11 cellular contexts compared by ENCODE assay signal in the genomic region with DNA sequence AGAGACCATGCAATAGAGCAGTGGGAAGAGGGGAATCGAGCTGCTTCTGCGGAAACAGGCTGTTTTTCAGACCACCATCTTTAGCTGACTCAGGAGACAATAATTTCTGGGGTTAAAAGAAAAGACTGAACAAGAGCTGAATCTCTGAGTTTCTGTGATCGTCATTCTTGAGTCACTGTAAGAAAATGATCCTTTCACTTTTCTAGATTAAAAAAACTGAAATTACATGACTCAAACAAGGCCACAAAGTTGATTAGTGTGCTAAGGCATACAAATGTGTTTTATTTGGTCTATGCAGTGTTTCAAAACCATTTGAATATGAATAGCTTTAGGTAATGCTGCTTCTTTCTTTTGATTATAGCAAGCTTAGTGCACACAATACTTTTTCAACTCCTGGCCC.
DNase-seq lines count a peak whose midpoint lies in the region; FAIRE-seq and TF ChIP-seq lines count a peak whose summit lies in the region.
"Had no signal": no experiment of that assay in that cellular context is flagged by ENCODE, and none has a peak within 500 bp of the region (broad histone marks: within the 10 kb centered on the region; RNA-seq: fewer than 3 reads in every experiment).

No MANE protein-coding gene starts in this region.

- peak; percentile 78 for FAIRE-seq in RCC 7860 (lab: Jason Lieb, UNC)

- H3K9me3 Mint-ChIP-seq in chondrocyte (ENCODE audit: low read depth) (peaks cover 15% of the 10 kb centered on the region), immature natural killer cell (peaks cover 0 to 6% (median 0%) of the 10 kb centered on the region in 6 donors)

- H3K27ac Mint-ChIP-seq in chondrocyte (ENCODE audit: unreplicated experiment) (peak overlapping the region; percentile 72), immature natural killer cell (no peak overlapping the region)
- H3K27ac Mint-ChIP-seq: memory B cell had no signal

- TF ChIP-seq CTCF in chondrocyte (IDR thresholded peaks at IDR 0.05), result no peak

- no peaks in the 10 kb centered on the region for H3K36me3 Mint-ChIP-seq in chondrocyte (ENCODE audit: low read depth)
- peaks cover 0 to 4% (median 0%) of the 10 kb centered on the region in 3 donors for H3K36me3 Mint-ChIP-seq in immature natural killer cell
- H3K36me3 Mint-ChIP-seq: memory B cell had no signal

- DNase-seq in GM04504 (ENCODE audit: low read depth) (peak; percentile 14), RCC 7860 (ENCODE audit: low spot score) (peak; percentile 78), chondrocyte (ENCODE audit: low spot score) (no peak), skeletal muscle cell (ENCODE audit: low read depth) (peak; percentile 54), NCI-H2171 (lab: John Stamatoyannopoulos, UW) (no peak), NCI-H1694 (lab: John Stamatoyannopoulos, UW) (no peak), immature natural killer cell (no peak)
- DNase-seq: DMS153, heart left ventricle, NCI-H226 had no signal

- H3K27me3 Mint-ChIP-seq in chondrocyte (ENCODE audit: low read depth) (no peaks in the 10 kb centered on the region), immature natural killer cell (ENCODE audit: low read depth in 3 of 3) (peaks cover 0 to 3% (median 0%) of the 10 kb centered on the region in 3 donors)
- H3K27me3 Mint-ChIP-seq: memory B cell had no signal

- H3K4me1 Mint-ChIP-seq in chondrocyte (ENCODE audit: low read depth) (peaks cover 23% of the 10 kb centered on the region), immature natural killer cell (no peaks in the 10 kb centered on the region)
- H3K4me1 Mint-ChIP-seq: memory B cell had no signal

- H3K4me3 Mint-ChIP-seq in chondrocyte (ENCODE audit: unreplicated experiment), result peak overlapping the region; percentile 46
- H3K4me3 Mint-ChIP-seq in immature natural killer cell, result no peak overlapping the region
- H3K4me3 Mint-ChIP-seq: memory B cell had no signal

- no peak overlapping the region for H3K4me3 ChIP-seq in skeletal muscle cell (ENCODE audit: low read depth, low read length)
- H3K4me3 ChIP-seq: heart left ventricle had no signal

Comparison
In these comparisons a context has a peak if more than half of its experiments do, and no peak if none do; other contexts are left out.
1. DNase-seq: peak in GM04504 (single experiment), RCC 7860 (single experiment) and skeletal muscle cell (single experiment); none in chondrocyte (single experiment), NCI-H2171 (single experiment), NCI-H1694 (single experiment) and immature natural killer cell (0 of 3).